ENCODE assay signal across 16 cellular contexts in the genomic region with DNA sequence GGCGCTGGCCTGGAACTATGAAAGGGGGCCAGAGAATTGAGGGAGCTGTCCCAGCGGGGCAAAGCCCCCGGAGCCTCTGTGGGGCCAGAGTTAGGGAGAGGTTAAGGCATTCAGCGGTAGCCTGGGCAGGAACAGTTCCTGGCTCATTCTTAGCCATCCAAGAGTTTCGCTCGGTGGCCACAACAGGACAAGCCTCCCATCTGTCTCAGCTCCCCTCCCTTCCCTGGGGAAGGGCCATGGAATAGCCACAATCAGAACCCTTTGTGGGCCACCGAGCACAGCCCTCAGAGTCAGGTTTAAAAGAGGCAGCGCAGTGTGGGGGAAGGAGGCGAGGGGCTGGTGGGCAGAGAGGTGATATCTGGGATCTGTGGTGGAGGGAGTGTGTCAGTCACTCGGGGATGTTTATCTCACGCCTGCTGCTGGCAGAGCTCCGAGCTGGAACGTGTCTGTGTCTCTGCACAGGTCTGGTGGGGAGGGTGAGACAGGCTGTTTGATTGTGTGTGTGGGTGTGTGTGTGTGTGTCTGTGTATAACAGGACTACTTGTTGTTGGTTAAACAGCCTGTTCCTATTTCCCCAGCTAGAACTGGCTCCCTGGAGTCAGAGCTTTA. TPM values are rescaled to one million over a fixed set of nuclear protein-coding genes. Genes with fewer than 3 reads are reported as not detected.
DNase-seq lines count a peak whose midpoint lies in the region; ATAC-seq and TF ChIP-seq lines count a peak whose summit lies in the region.
"Had no signal": no experiment of that assay in that cellular context is flagged by ENCODE, and none has a peak within 500 bp of the region (broad histone marks: within the 10 kb centered on the region; RNA-seq: fewer than 3 reads in every experiment).

No MANE protein-coding gene starts in this region.

- no peak for TF ChIP-seq CTCF in brain (conservative IDR thresholded peaks at IDR 0.05)
- no peak for TF ChIP-seq CTCF in sigmoid colon (IDR thresholded peaks at IDR 0.05)

- peaks cover 40% of the 10 kb centered on the region for H3K36me3 Mint-ChIP-seq in brain
- H3K36me3 Mint-ChIP-seq: activated naive CD8-positive, alpha-beta T cell had no signal

- 75 to 76% methylated on average over 13 of the region's 13 CpGs for WGBS in sigmoid colon, 2 donors

- H3K9me3 ChIP-seq in NT2/D1 (ENCODE audit: insufficient read depth, low read length), result no peaks in the 10 kb centered on the region
- no peaks in the 10 kb centered on the region for H3K9me3 ChIP-seq in sigmoid colon
- H3K9me3 ChIP-seq: right lobe of liver had no signal

- peak overlapping the region; percentile 54 to 97 (median 84) for H3K27ac Mint-ChIP-seq in brain
- H3K27ac Mint-ChIP-seq: activated naive CD8-positive, alpha-beta T cell; dendritic cell treated with granulocyte-macrophage colony-stimulating factor and Interleukin-4, amounts not matched to agents 40 ng/mL and 50 ng/mL, for 4 days; GM23338 had no signal

- H3K27me3 Mint-ChIP-seq in brain, result no peaks in the 10 kb centered on the region
- H3K27me3 Mint-ChIP-seq: activated naive CD8-positive, alpha-beta T cell; dendritic cell treated with granulocyte-macrophage colony-stimulating factor and Interleukin-4, amounts not matched to agents 40 ng/mL and 50 ng/mL, for 4 days; stimulated activated naive CD8-positive, alpha-beta T cell treated with anti-CD3 and anti-CD28 coated beads, Interleukin-15, amount 100 ng/mL, for 72 hours had no signal

- peaks cover 40% of the 10 kb centered on the region for H3K4me1 Mint-ChIP-seq in brain
- H3K4me1 Mint-ChIP-seq: CD14-positive monocyte; stimulated activated naive CD8-positive, alpha-beta T cell treated with anti-CD3 and anti-CD28 coated beads, Interleukin-15, amount 100 ng/mL, for 72 hours had no signal

- H3K9me3 Mint-ChIP-seq in brain, result no peaks in the 10 kb centered on the region
- H3K9me3 Mint-ChIP-seq: CD14-positive monocyte; dendritic cell treated with granulocyte-macrophage colony-stimulating factor and Interleukin-4, amounts not matched to agents 40 ng/mL and 50 ng/mL, for 4 days; GM23338; stimulated activated naive CD8-positive, alpha-beta T cell treated with anti-CD3 and anti-CD28 coated beads, Interleukin-15, amount 100 ng/mL, for 72 hours had no signal

- H3K27me3 ChIP-seq in NT2/D1 (ENCODE audit: insufficient read depth, insufficient read length), result no peaks in the 10 kb centered on the region
- H3K27me3 ChIP-seq in sigmoid colon, result no peaks in the 10 kb centered on the region
- H3K27me3 ChIP-seq: right lobe of liver had no signal

- H3K4me1 ChIP-seq in NT2/D1 (ENCODE audit: insufficient read depth, insufficient read length), result peaks cover 18% of the 10 kb centered on the region
- peaks cover 0 to 17% (median 11%) of the 10 kb centered on the region in 4 donors for H3K4me1 ChIP-seq in sigmoid colon

- no peak for TF ChIP-seq POLR2A in sigmoid colon (IDR thresholded peaks at IDR 0.05)

- DNase-seq in NT2/D1 (ENCODE audit: low read depth, low spot score) (no peak), left kidney (ENCODE audit: low read depth, low spot score) (peak; percentile 81), sigmoid colon (peak; percentile 78), left colon (no peak)
- DNase-seq: Kasumi-1; NCI-H2029; stimulated activated naive CD8-positive, alpha-beta T cell treated with anti-CD3 and anti-CD28 coated beads, Interleukin-15, amount 100 ng/mL, for 72 hours had no signal

- TF ChIP-seq EP300 in sigmoid colon (IDR thresholded peaks at IDR 0.05), result no peak

- intact Hi-C loops in sigmoid colon (cut with DNase I), result no loop called here
- intact Hi-C loops in left colon (cut with DNase I, micrococcal nuclease), result loop anchor here (5.0 to 10.0 kb wide), 2 partner anchors 99 to 101 kb away; no protein-coding TSS in a partner anchor

- H3K9ac ChIP-seq in NT2/D1 (ENCODE audit: insufficient read length, low read depth), result peak overlapping the region; percentile 12

- no peak for ATAC-seq in GM21619 (IDR thresholded peaks at IDR 0.05; ENCODE audit: unreplicated experiment)
- ATAC-seq in HG03196 (IDR thresholded peaks at IDR 0.05; ENCODE audit: unreplicated experiment), result no peak
- no peak for ATAC-seq in HG03135 (IDR thresholded peaks at IDR 0.05; ENCODE audit: unreplicated experiment)
- ATAC-seq in left colon, result no peak
- ATAC-seq: GM23338; stimulated activated naive CD8-positive, alpha-beta T cell treated with anti-CD3 and anti-CD28 coated beads, Interleukin-15, amount 100 ng/mL, for 72 hours had no signal

- peaks cover 30% of the 10 kb centered on the region for H3K36me3 ChIP-seq in NT2/D1 (ENCODE audit: insufficient read depth, insufficient read length, low read length)
- no peaks in the 10 kb centered on the region for H3K36me3 ChIP-seq in sigmoid colon

- H3K27ac ChIP-seq in sigmoid colon, result no peak overlapping the region

- peak overlapping the region; percentile 45 to 68 (median 62) for H3K4me3 Mint-ChIP-seq in brain
- H3K4me3 Mint-ChIP-seq: activated naive CD8-positive, alpha-beta T cell; dendritic cell treated with granulocyte-macrophage colony-stimulating factor and Interleukin-4, amounts not matched to agents 40 ng/mL and 50 ng/mL, for 4 days; GM23338; stimulated activated naive CD8-positive, alpha-beta T cell treated with anti-CD3 and anti-CD28 coated beads, Interleukin-15, amount 100 ng/mL, for 72 hours had no signal

- H3K4me3 ChIP-seq in NT2/D1 (ENCODE audit: insufficient read length, low read depth) (no peak overlapping the region), sigmoid colon (no peak overlapping the region)
- H3K4me3 ChIP-seq: GM23338, right lobe of liver had no signal

RNA-seq across cellular contexts. Expression of a gene that starts 49.6 kb away (rescaled TPM):
- polyA plus RNA-seq in brain (ENCODE audit: insufficient read depth, low read depth, low replicate concordance), result 4.5 TPM
- total RNA-seq in sigmoid colon, result not detected
- 10 to 100 TPM in 2 of 3 donors, 1 to 10 TPM in 1; 9.6 to 12.5 (median 12.0) TPM for polyA plus RNA-seq in sigmoid colon
- total RNA-seq in left colon, result 1 to 10 TPM; 5.3 to 6.5 TPM
- polyA plus RNA-seq: CD14-positive monocyte had no signal

Comparison
In these comparisons a context has a peak if more than half of its experiments do, and no peak if none do; other contexts are left out.
1. DNase-seq: peak in left kidney (single experiment) and sigmoid colon (single experiment); none in NT2/D1 (single experiment) and left colon (0 of 2).
2. RNA of a gene that starts 49.6 kb away (total RNA-seq): 5.3 to 6.5 TPM in left colon; not detected in sigmoid colon; every median in the first group is over 4 times any median in the second.